ENCODE assay signal across 1 cellular context in genomic region chr10:95133016-95133752, GRCh38.
TF ChIP-seq lines count a peak whose summit lies in the region.

No MANE protein-coding gene starts in this region.

TF ChIP-seq in SK-N-SH, 30 proteins besides CTCF, POLR2A, EP300 and RAD21 (continued from another document):
- TF ChIP-seq MAX (IDR thresholded peaks at IDR 0.05; ENCODE audit: low read depth) (peak; percentile 64; the same call in 1 of the 2 replicates), TCF12 (IDR thresholded peaks at IDR 0.05) (no peak), SIN3A (IDR thresholded peaks at IDR 0.05; ENCODE audit: borderline replicate concordance, low read depth, low read length) (no peak), NFIC (IDR thresholded peaks at IDR 0.05; ENCODE audit: borderline replicate concordance) (peak; percentile 80), RXRA (IDR thresholded peaks at IDR 0.05; ENCODE audit: borderline replicate concordance, low read depth) (no peak), POLR2AphosphoS5 (IDR thresholded peaks at IDR 0.05; ENCODE audit: low read depth, low read length) (no peak), TAF1 (IDR thresholded peaks at IDR 0.05; ENCODE audit: borderline replicate concordance, low read depth, low read length) (no peak), IRF3 (IDR thresholded peaks at IDR 0.05; ENCODE audit: low read depth, low read length) (no peak), RCOR1 (IDR thresholded peaks at IDR 0.05; ENCODE audit: low read length) (no peak), NRF1 (IDR thresholded peaks at IDR 0.05; ENCODE audit: low read depth, low read length) (no peak), PBX3 (IDR thresholded peaks at IDR 0.05) (no peak), ZBTB33 (IDR thresholded peaks at IDR 0.05; ENCODE audit: borderline replicate concordance, low read depth) (no peak), JUND (IDR thresholded peaks at IDR 0.05) (no peak), GATA2 (CRISPR knock-in tag; IDR thresholded peaks at IDR 0.05) (no peak)
